In the genomic region with DNA sequence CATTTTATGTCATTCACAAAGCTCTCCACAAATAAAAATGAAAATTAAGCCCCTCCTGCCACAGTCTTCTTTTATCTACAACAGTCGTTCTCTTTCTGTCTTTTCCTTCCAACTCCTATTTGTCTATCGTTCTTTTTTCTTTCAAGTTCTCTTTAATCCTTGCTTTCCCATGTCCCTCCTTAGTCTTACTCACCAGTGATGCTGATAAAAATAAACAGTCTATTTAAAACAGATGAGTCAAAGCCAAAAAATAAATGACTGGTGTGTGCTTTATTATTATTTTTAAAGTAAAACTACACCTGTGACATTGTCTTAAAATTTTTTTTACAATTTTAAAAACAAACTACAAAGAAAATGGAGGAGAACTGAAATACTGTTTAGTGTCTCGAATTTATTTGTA, we compare ENCODE assay signal across 20 cellular contexts.
"Had no signal": no experiment of that assay in that cellular context is flagged by ENCODE, and none has a peak within 500 bp of the region (broad histone marks: within the 10 kb centered on the region; RNA-seq: fewer than 3 reads in every experiment).

No MANE protein-coding gene starts in this region.

- DNase-seq: effector memory CD8-positive, alpha-beta T cell; foreskin fibroblast; kidney; left cardiac atrium; natural killer cell; posterior cingulate gyrus; sigmoid colon; small intestine; stimulated activated CD4-positive, alpha-beta T cell treated with anti-CD3 and anti-CD28 coated beads, Interleukin-12 subunit alpha, Interleukin-12 subunit beta, amount 100 ng/mL, for 4 hours; stimulated activated naive CD4-positive, alpha-beta T cell treated with Interleukin-2 at 50 U/mL for 16 hours; thyroid gland had no signal

- H3K4me3 Mint-ChIP-seq: dendritic cell treated with granulocyte-macrophage colony-stimulating factor and Interleukin-4, amounts not matched to agents 40 ng/mL and 50 ng/mL, for 4 days; effector memory CD8-positive, alpha-beta T cell; natural killer cell; neural crest cell; type B pancreatic cell had no signal

- H3K27me3 Mint-ChIP-seq: dendritic cell treated with granulocyte-macrophage colony-stimulating factor and Interleukin-4, amounts not matched to agents 40 ng/mL and 50 ng/mL, for 4 days had no signal

- H3K4me1 Mint-ChIP-seq: natural killer cell had no signal

- H3K9me3 Mint-ChIP-seq: dendritic cell treated with granulocyte-macrophage colony-stimulating factor and Interleukin-4, amounts not matched to agents 40 ng/mL and 50 ng/mL, for 4 days; effector memory CD8-positive, alpha-beta T cell; natural killer cell; neural crest cell; type B pancreatic cell had no signal

- H3K79me2 ChIP-seq: hepatocyte had no signal

- ATAC-seq: effector memory CD8-positive, alpha-beta T cell; gastroesophageal sphincter; left cardiac atrium; natural killer cell had no signal

- H3K27ac ChIP-seq: epithelial cell of prostate, esophagus muscularis mucosa, gastroesophageal sphincter, hepatocyte, right atrium auricular region, sigmoid colon, suprapubic skin, thyroid gland had no signal

- H3K36me3 Mint-ChIP-seq: natural killer cell, type B pancreatic cell had no signal

- H3K27me3 ChIP-seq: esophagus muscularis mucosa, gastroesophageal sphincter, right atrium auricular region, sigmoid colon, suprapubic skin, thyroid gland had no signal

- H3K4me2 ChIP-seq: hepatocyte had no signal

- H3K9me3 ChIP-seq: esophagus muscularis mucosa, gastroesophageal sphincter, right atrium auricular region, sigmoid colon, suprapubic skin, thyroid gland had no signal

- H3K36me3 ChIP-seq: esophagus muscularis mucosa, gastroesophageal sphincter, right atrium auricular region, sigmoid colon, suprapubic skin, thyroid gland had no signal

- H3K27ac Mint-ChIP-seq: dendritic cell treated with granulocyte-macrophage colony-stimulating factor and Interleukin-4, amounts not matched to agents 40 ng/mL and 50 ng/mL, for 4 days; effector memory CD8-positive, alpha-beta T cell; natural killer cell; type B pancreatic cell had no signal

- H3K4me3 ChIP-seq: esophagus muscularis mucosa, gastroesophageal sphincter, hepatocyte, right atrium auricular region, sigmoid colon, suprapubic skin, thyroid gland had no signal

- H2AFZ ChIP-seq: hepatocyte had no signal

- H3K4me1 ChIP-seq: esophagus muscularis mucosa, gastroesophageal sphincter, sigmoid colon, suprapubic skin had no signal
